27 cellular contexts compared by ENCODE assay signal in genomic region chr16:79562166-79562823, GRCh38. TPM values are rescaled to one million over a fixed set of nuclear protein-coding genes. Genes with fewer than 3 reads are reported as not detected.
DNase-seq lines count a peak whose midpoint lies in the region; ATAC-seq and TF ChIP-seq lines count a peak whose summit lies in the region.
"Had no signal": no experiment of that assay in that cellular context is flagged by ENCODE, and none has a peak within 500 bp of the region (broad histone marks: within the 10 kb centered on the region; RNA-seq: fewer than 3 reads in every experiment).

No MANE protein-coding gene starts in this region.

- TF ChIP-seq CTCF in right atrium auricular region (IDR thresholded peaks at IDR 0.05) (no peak), right lobe of liver (IDR thresholded peaks at IDR 0.05) (no peak)

- no peaks in the 10 kb centered on the region for H3K27me3 ChIP-seq in right atrium auricular region
- no peaks in the 10 kb centered on the region for H3K27me3 ChIP-seq in right lobe of liver

- intact Hi-C loops in Right ventricle myocardium inferior (cut with DNase I) (no loop called here), right lobe of liver (cut with DNase I) (no loop called here)

- in situ Hi-C loops in SK-MEL-5 (cut with HindIII; ENCODE audit: low pct_unique_long_range_greater_than_20kb, low sequenced_read_pairs) = no loop called here

- peak; percentile 62 for ATAC-seq in Right ventricle myocardium inferior
- ATAC-seq in right lobe of liver = peak in 1 of 4 donors; percentile 11
- ATAC-seq in HG03571 (IDR thresholded peaks at IDR 0.05; ENCODE audit: unreplicated experiment) = no peak
- ATAC-seq: SK-N-SH treated with all-trans-retinoic acid at 6 μM for 48 hours had no signal

- DNase-seq in Right ventricle myocardium inferior (ENCODE audit: missing footprints) = no peak
- no peak for DNase-seq in right atrium auricular region (ENCODE audit: low spot score)
- DNase-seq in SK-MEL-5 (ENCODE audit: low read depth, low spot score) = peak; percentile 96
- DNase-seq in right lobe of liver = no peak
- DNase-seq in substantia nigra (lab: John Stamatoyannopoulos, UW) = no peak
- no peak for DNase-seq in A172 (ENCODE audit: low spot score)
- DNase-seq in effector CD4-positive, alpha-beta T cell = no peak
- DNase-seq: 8988T; AML-193; CD8-positive, alpha-beta memory T cell; DMS53; GDM1; GOT3; HCEC 1CT; KG1; NCI-H1092; NCI-H1436 treated with DMSO at 0.1 percent for 48 hours; NCI-H2029; NCI-H2227 treated with DMSO at 0.1 percent for 48 hours; NCI-H510A; NCI-H748 treated with DMSO at 0.1 percent for 48 hours; PC-9; RPMI8226; SIG-M5 had no signal

- H3K36me3 ChIP-seq in right atrium auricular region = no peaks in the 10 kb centered on the region
- no peaks in the 10 kb centered on the region for H3K36me3 ChIP-seq in right lobe of liver

- no peak overlapping the region for H3K4me3 ChIP-seq in right atrium auricular region
- H3K4me3 ChIP-seq in right lobe of liver = no peak overlapping the region
- H3K4me3 ChIP-seq: PC-9 had no signal

- WGBS in right lobe of liver (ENCODE audit: insufficient coverage, low coverage, low lambda C conversion rate, missing lambda C conversion rate) = 52% methylated on average over 5 of the region's 5 CpGs

- H3K4me1 ChIP-seq in right atrium auricular region (no peaks in the 10 kb centered on the region), right lobe of liver (peaks cover 0 to 54% (median 15%) of the 10 kb centered on the region in 4 donors)

- H3K27ac ChIP-seq in right atrium auricular region (no peak overlapping the region), right lobe of liver (peak overlapping the region in 2 of 3 donors; percentile 21 to 78), substantia nigra (ENCODE audit: low read depth, low read length, poor library complexity, severe bottlenecking) (peak overlapping the region; percentile 74)
- H3K27ac ChIP-seq: C4-2B, PC-9 had no signal

- TF ChIP-seq POLR2A in right lobe of liver (IDR thresholded peaks at IDR 0.05) = no peak

- H3K9me3 ChIP-seq in right atrium auricular region (no peaks in the 10 kb centered on the region), right lobe of liver (no peaks in the 10 kb centered on the region)

RNA-seq across cellular contexts. Expression of gene MAF, which starts 38.2 kb away (rescaled TPM):
- 19.6 TPM for total RNA-seq in Right ventricle myocardium inferior
- total RNA-seq in right atrium auricular region = 10 to 100 TPM in 1 of 2 donors, 1 to 10 TPM in 1; 5.4 to 16.7 TPM
- 10.0 and 10.2 TPM in 2 replicates for total RNA-seq in SK-MEL-5 (2014; rRNA removed; shearing (Covaris generic))
- polyA plus RNA-seq in SK-MEL-5 (2015; cell fraction: cytosol; rRNA removed) = 27.1 and 29.4 TPM in 2 replicates
- polyA plus RNA-seq in SK-MEL-5 (2015; cell fraction: nucleus; rRNA removed) = 15.4 and 18.6 TPM in 2 replicates
- total RNA-seq in right lobe of liver = 10 to 100 TPM; 19.0 to 43.8 (median 27.7) TPM
- 0.12 TPM in 1 of 2 replicates, not detected in the other for total RNA-seq in A172 (2014; rRNA removed; shearing (Covaris generic))
- total RNA-seq: PC-9 had no signal

Comparison
In these comparisons a context has a peak if more than half of its experiments do, and no peak if none do; other contexts are left out.
1. H3K27ac ChIP-seq: peak in right lobe of liver (2 of 3) and substantia nigra (single experiment); none in right atrium auricular region (0 of 2).